Comparison of ENCODE assay signal across 10 cellular contexts in genomic region chr14:53894456-53894855, GRCh38.
DNase-seq lines count a peak whose midpoint lies in the region; ATAC-seq and TF ChIP-seq lines count a peak whose summit lies in the region.
"Had no signal": no experiment of that assay in that cellular context is flagged by ENCODE, and none has a peak within 500 bp of the region (broad histone marks: within the 10 kb centered on the region; RNA-seq: fewer than 3 reads in every experiment).

No MANE protein-coding gene starts in this region.

- TF ChIP-seq CTCF in mesothelial cell of epicardium (IDR thresholded peaks at IDR 0.05; ENCODE audit: unreplicated experiment) = no peak

- H3K4me1 ChIP-seq in adipocyte (ENCODE audit: control insufficient read depth, insufficient read depth, low read length) = no peaks in the 10 kb centered on the region

- no peak overlapping the region for H3K4me3 ChIP-seq in adipocyte (ENCODE audit: low read length)

- H3K4me3 Mint-ChIP-seq in stimulated activated naive B cell treated with anti-CD40 and anti-IgM and Interleukin-4, amounts not matched to agents 10 μg/mL and 1 μg/mL and 100 μg/mL, for 72 hours = no peak overlapping the region
- H3K4me3 Mint-ChIP-seq in mesothelial cell of epicardium = no peak overlapping the region

- H3K9ac ChIP-seq in adipocyte (ENCODE audit: low read length) = no peak overlapping the region

- peak; percentile 71 for ATAC-seq in GM18873 (IDR thresholded peaks at IDR 0.05; ENCODE audit: low FRiP score, unreplicated experiment)
- peak; percentile 95 for ATAC-seq in HG02884 (IDR thresholded peaks at IDR 0.05; ENCODE audit: unreplicated experiment)
- ATAC-seq in stimulated activated naive B cell treated with anti-CD40 and anti-IgM and Interleukin-4, amounts not matched to agents 10 μg/mL and 1 μg/mL and 100 μg/mL, for 72 hours (replicated peaks) = peak; percentile 72 to 84

- no peak overlapping the region for H3K27ac Mint-ChIP-seq in stimulated activated naive B cell treated with anti-CD40 and anti-IgM and Interleukin-4, amounts not matched to agents 10 μg/mL and 1 μg/mL and 100 μg/mL, for 72 hours
- H3K27ac Mint-ChIP-seq in mesothelial cell of epicardium = no peak overlapping the region

- H3K36me3 ChIP-seq in adipocyte (ENCODE audit: control insufficient read depth, insufficient read depth, low read length, severe bottlenecking) = no peaks in the 10 kb centered on the region

- DNase-seq in adipocyte (ENCODE audit: low read depth) = peak; percentile 64
- no peak for DNase-seq in stimulated activated naive B cell treated with anti-CD40 and anti-IgM and Interleukin-4, amounts not matched to agents 10 μg/mL and 1 μg/mL and 100 μg/mL, for 72 hours
- DNase-seq in activated naive CD4-positive, alpha-beta T cell treated with anti-CD3 and anti-CD28 coated beads, Interleukin-2, amount 50 U/mL, for 16 hours = no peak
- DNase-seq in SIG-M5 (lab: John Stamatoyannopoulos, UW) = no peak
- DNase-seq in mesothelial cell of epicardium (ENCODE audit: low spot score in 2 of 2, unreplicated experiment in 2 of 2) = no peak
- DNase-seq: SHP77; stimulated activated CD4-positive, alpha-beta T cell treated with anti-CD3 and anti-CD28 coated beads, Interleukin-4, amount 100 ng/mL, for 1 hour had no signal

- H3K27me3 ChIP-seq in adipocyte (replicated peaks; ENCODE audit: control insufficient read depth, insufficient read depth, low read length) = peaks cover 5% of the 10 kb centered on the region

- no peaks in the 10 kb centered on the region for H3K36me3 Mint-ChIP-seq in stimulated activated naive B cell treated with anti-CD40 and anti-IgM and Interleukin-4, amounts not matched to agents 10 μg/mL and 1 μg/mL and 100 μg/mL, for 72 hours
- no peaks in the 10 kb centered on the region for H3K36me3 Mint-ChIP-seq in mesothelial cell of epicardium
- H3K36me3 Mint-ChIP-seq: activated naive CD4-positive, alpha-beta T cell treated with anti-CD3 and anti-CD28 coated beads, Interleukin-2, amount 50 U/mL, for 72 hours had no signal

- H3K9me3 Mint-ChIP-seq in stimulated activated naive B cell treated with anti-CD40 and anti-IgM and Interleukin-4, amounts not matched to agents 10 μg/mL and 1 μg/mL and 100 μg/mL, for 72 hours = no peaks in the 10 kb centered on the region
- H3K9me3 Mint-ChIP-seq in mesothelial cell of epicardium = no peaks in the 10 kb centered on the region

- peaks cover 2 to 8% of the 10 kb centered on the region in 2 donors for H3K4me1 Mint-ChIP-seq in stimulated activated naive B cell treated with anti-CD40 and anti-IgM and Interleukin-4, amounts not matched to agents 10 μg/mL and 1 μg/mL and 100 μg/mL, for 72 hours
- peaks cover 8% of the 10 kb centered on the region for H3K4me1 Mint-ChIP-seq in mesothelial cell of epicardium

- no peaks in the 10 kb centered on the region for H3K9me3 ChIP-seq in adipocyte (ENCODE audit: control insufficient read depth, low read length)

- peaks cover 8 to 17% of the 10 kb centered on the region in 2 donors for H3K27me3 Mint-ChIP-seq in stimulated activated naive B cell treated with anti-CD40 and anti-IgM and Interleukin-4, amounts not matched to agents 10 μg/mL and 1 μg/mL and 100 μg/mL, for 72 hours
- H3K27me3 Mint-ChIP-seq in mesothelial cell of epicardium (ENCODE audit: low read depth) = no peaks in the 10 kb centered on the region
